27 cellular contexts compared by ENCODE assay signal in genomic region chr20:53100476-53100911, GRCh38.
DNase-seq lines count a peak whose midpoint lies in the region; ATAC-seq and TF ChIP-seq lines count a peak whose summit lies in the region.
"Had no signal": no experiment of that assay in that cellular context is flagged by ENCODE, and none has a peak within 500 bp of the region (broad histone marks: within the 10 kb centered on the region; RNA-seq: fewer than 3 reads in every experiment).

No MANE protein-coding gene starts in this region.

- H3K36me3 Mint-ChIP-seq in endodermal cell (ENCODE audit: low read depth) = no peaks in the 10 kb centered on the region
- peaks cover 3% of the 10 kb centered on the region for H3K36me3 Mint-ChIP-seq in activated T-helper 2 cell treated with anti-CD3 and anti-CD28 coated beads, Interferon-gamma antibody, Interleukin-2, Interleukin-4, amounts not matched to agents 10 μg/mL and 5 μg/mL and 100 μg/mL, durations not matched to agents 14 hours and 24 hours and 36 hours (ENCODE audit: low read depth)

- peaks cover 12% of the 10 kb centered on the region for H3K27me3 Mint-ChIP-seq in endodermal cell (ENCODE audit: insufficient read depth)
- H3K27me3 Mint-ChIP-seq in activated T-helper 2 cell treated with anti-CD3 and anti-CD28 coated beads, Interferon-gamma antibody, Interleukin-2, Interleukin-4, amounts not matched to agents 10 μg/mL and 5 μg/mL and 100 μg/mL, durations not matched to agents 14 hours and 24 hours and 36 hours (ENCODE audit: low read depth) = no peaks in the 10 kb centered on the region

- H3K27ac ChIP-seq in endodermal cell (ENCODE audit: low read depth, low read length) = peak overlapping the region; percentile 22
- H3K27ac ChIP-seq: adrenal gland, coronary artery, neutrophil, psoas muscle, upper lobe of right lung had no signal

- peak; percentile 55 for ATAC-seq in omental fat pad (ENCODE audit: low FRiP score)
- ATAC-seq: activated CD8-positive, alpha-beta T cell treated with anti-CD3 and anti-CD28 coated beads for 36 hours; psoas muscle; Right ventricle myocardium inferior; upper lobe of right lung had no signal

- no peaks in the 10 kb centered on the region for H3K4me1 ChIP-seq in endodermal cell (ENCODE audit: control insufficient read depth, insufficient read depth, low read length)
- H3K4me1 ChIP-seq: adrenal gland, psoas muscle, upper lobe of right lung had no signal

- H3K9me3 ChIP-seq in endodermal cell (ENCODE audit: control insufficient read depth, low read length) = no peaks in the 10 kb centered on the region
- H3K9me3 ChIP-seq: adrenal gland, esophagus squamous epithelium, neutrophil, psoas muscle, upper lobe of right lung had no signal

- 61 to 67% methylated on average over 2 to 3 of the region's 3 CpGs for WGBS in endodermal cell (ENCODE audit: insufficient coverage in 1 of 2, insufficient read length in 1 of 2), 2 experiments

- TF ChIP-seq CTCF in endodermal cell (conservative IDR thresholded peaks at IDR 0.05) = no peak
- TF ChIP-seq CTCF in omental fat pad (IDR thresholded peaks at IDR 0.05) = no peak

- H3K27me3 ChIP-seq in endodermal cell (ENCODE audit: control insufficient read depth, insufficient read depth, low read length, poor library complexity, severe bottlenecking) = peaks cover 12% of the 10 kb centered on the region
- H3K27me3 ChIP-seq: adrenal gland, esophagus squamous epithelium, neutrophil, upper lobe of right lung had no signal

- no peak overlapping the region for H3K4me3 Mint-ChIP-seq in endodermal cell
- H3K4me3 Mint-ChIP-seq in activated T-helper 2 cell treated with anti-CD3 and anti-CD28 coated beads, Interferon-gamma antibody, Interleukin-2, Interleukin-4, amounts not matched to agents 10 μg/mL and 5 μg/mL and 100 μg/mL, durations not matched to agents 14 hours and 24 hours and 36 hours (ENCODE audit: low read depth) = no peak overlapping the region
- H3K4me3 Mint-ChIP-seq: activated CD8-positive, alpha-beta T cell treated with anti-CD3 and anti-CD28 coated beads for 36 hours had no signal

- no peak overlapping the region for H3K4me3 ChIP-seq in endodermal cell (ENCODE audit: low read length)
- H3K4me3 ChIP-seq: adrenal gland, coronary artery, esophagus squamous epithelium, psoas muscle, skin epidermis, upper lobe of right lung had no signal

- H3K9ac ChIP-seq in endodermal cell (ENCODE audit: extremely low read depth, low read length, poor library complexity, severe bottlenecking) = no peak overlapping the region

- no peak overlapping the region for H3K27ac Mint-ChIP-seq in endodermal cell
- no peak overlapping the region for H3K27ac Mint-ChIP-seq in activated T-helper 2 cell treated with anti-CD3 and anti-CD28 coated beads, Interferon-gamma antibody, Interleukin-2, Interleukin-4, amounts not matched to agents 10 μg/mL and 5 μg/mL and 100 μg/mL, durations not matched to agents 14 hours and 24 hours and 36 hours
- H3K27ac Mint-ChIP-seq: activated CD8-positive, alpha-beta T cell treated with anti-CD3 and anti-CD28 coated beads for 36 hours had no signal

- DNase-seq in NCI-H748 (lab: John Stamatoyannopoulos, UW; ENCODE audit: unreplicated experiment) (peak; percentile 22), NCI-H748 treated with DMSO at 0.1 percent for 48 hours (lab: John Stamatoyannopoulos, UW) (no peak), NCI-H69 (lab: John Stamatoyannopoulos, UW) (peak; percentile 48), endodermal cell (no peak), omental fat pad (ENCODE audit: low spot score) (no peak), midbrain (lab: John Stamatoyannopoulos, UW) (no peak), NCI-H2227 treated with DMSO at 0.1 percent for 48 hours (lab: John Stamatoyannopoulos, UW) (no peak)
- no peak for DNase-seq in activated T-helper 2 cell treated with anti-CD3 and anti-CD28 coated beads, Interferon-gamma antibody, Interleukin-2, Interleukin-4, amounts not matched to agents 10 μg/mL and 5 μg/mL and 100 μg/mL, durations not matched to agents 14 hours and 24 hours and 36 hours (ENCODE audit: low spot score)
- DNase-seq: activated CD8-positive, alpha-beta T cell treated with anti-CD3 and anti-CD28 coated beads for 36 hours; activated effector memory CD4-positive, alpha-beta T cell treated with anti-CD3 and anti-CD28 coated beads, Interleukin-2, amount 50 U/mL, for 16 hours; adrenal gland; COR-L47; DMS79 treated with DMSO at 0.1 percent for 48 hours; esophagus squamous epithelium; GOT3; KBM-7; kidney; NCI-H187; NCI-H82; OCI-M1; psoas muscle; stimulated activated CD4-positive, alpha-beta T cell treated with anti-CD3 and anti-CD28 coated beads, Interleukin-1b, Interleukin-23, amount 100 ng/mL, for 48 hours; upper lobe of right lung had no signal

- intact Hi-C loops in activated T-helper 2 cell treated with anti-CD3 and anti-CD28 coated beads, Interferon-gamma antibody, Interleukin-2, Interleukin-4, amounts not matched to agents 10 μg/mL and 5 μg/mL and 100 μg/mL, durations not matched to agents 14 hours and 24 hours and 36 hours (cut with micrococcal nuclease) = no loop called here

- no peaks in the 10 kb centered on the region for H3K36me3 ChIP-seq in endodermal cell (ENCODE audit: control insufficient read depth, insufficient read depth, low read length)
- H3K36me3 ChIP-seq: adrenal gland, esophagus squamous epithelium, neutrophil, upper lobe of right lung had no signal

- H3K9me3 Mint-ChIP-seq in endodermal cell = no peaks in the 10 kb centered on the region
- peaks cover 5% of the 10 kb centered on the region for H3K9me3 Mint-ChIP-seq in activated T-helper 2 cell treated with anti-CD3 and anti-CD28 coated beads, Interferon-gamma antibody, Interleukin-2, Interleukin-4, amounts not matched to agents 10 μg/mL and 5 μg/mL and 100 μg/mL, durations not matched to agents 14 hours and 24 hours and 36 hours

- peaks cover 12% of the 10 kb centered on the region for H3K4me1 Mint-ChIP-seq in endodermal cell
- H3K4me1 Mint-ChIP-seq in activated T-helper 2 cell treated with anti-CD3 and anti-CD28 coated beads, Interferon-gamma antibody, Interleukin-2, Interleukin-4, amounts not matched to agents 10 μg/mL and 5 μg/mL and 100 μg/mL, durations not matched to agents 14 hours and 24 hours and 36 hours (ENCODE audit: low read depth) = no peaks in the 10 kb centered on the region

Comparison
In these comparisons a context has a peak if more than half of its experiments do, and no peak if none do; other contexts are left out.
1. DNase-seq: peak in NCI-H748 (single experiment) and NCI-H69 (single experiment); none in NCI-H748 treated with DMSO at 0.1 percent for 48 hours (single experiment), endodermal cell (single experiment), omental fat pad (single experiment), midbrain (single experiment), activated T-helper 2 cell treated with anti-CD3 and anti-CD28 coated beads, Interferon-gamma antibody, Interleukin-2, Interleukin-4, amounts not matched to agents 10 μg/mL and 5 μg/mL and 100 μg/mL, durations not matched to agents 14 hours and 24 hours and 36 hours (single experiment) and NCI-H2227 treated with DMSO at 0.1 percent for 48 hours (single experiment).